1 cellular context compared by ENCODE assay signal in genomic region chr9:136848393-136849037, GRCh38.
A peak's percentile ranks its signal among the peaks of the same experiment; 100 is the strongest.
TF ChIP-seq lines count a peak whose summit lies in the region.

No MANE protein-coding gene starts in this region.

TF ChIP-seq in HepG2, 621 proteins besides CTCF, POLR2A, EP300 and RAD21 (continues in another document):
- TF ChIP-seq GMEB2 (CRISPR knock-in tag; IDR thresholded peaks at IDR 0.05; ENCODE audit: low read depth) (no peak), DRAP1 (CRISPR knock-in tag; IDR thresholded peaks at IDR 0.05) (peak; percentile 40), IRF9 (CRISPR knock-in tag; IDR thresholded peaks at IDR 0.05; ENCODE audit: borderline replicate concordance) (no peak), HMGA1 (CRISPR knock-in tag; conservative IDR thresholded peaks at IDR 0.05) (no peak), ZNF275 (CRISPR knock-in tag; IDR thresholded peaks at IDR 0.05; ENCODE audit: borderline replicate concordance) (no peak), ZIK1 (CRISPR knock-in tag; IDR thresholded peaks at IDR 0.05; ENCODE audit: borderline replicate concordance, low read depth) (no peak), CHD4 (IDR thresholded peaks at IDR 0.05; ENCODE audit: borderline replicate concordance, low read length) (no peak), ZSCAN12 (CRISPR knock-in tag; IDR thresholded peaks at IDR 0.05) (no peak), ZSCAN22 (CRISPR knock-in tag; IDR thresholded peaks at IDR 0.05) (no peak), MEIS2 (CRISPR knock-in tag; IDR thresholded peaks at IDR 0.05) (peak; percentile 1; the same call in 1 of the 2 replicates), ZNF451 (CRISPR knock-in tag; IDR thresholded peaks at IDR 0.05) (no peak), ZKSCAN1 (IDR thresholded peaks at IDR 0.05; ENCODE audit: low read length) (no peak), HOMEZ (CRISPR knock-in tag; IDR thresholded peaks at IDR 0.05; ENCODE audit: low read depth) (no peak), ZC3H4 (CRISPR knock-in tag; IDR thresholded peaks at IDR 0.05; ENCODE audit: borderline replicate concordance) (no peak), TARDBP (CRISPR knock-in tag; IDR thresholded peaks at IDR 0.05) (no peak), ETV5 (CRISPR knock-in tag; IDR thresholded peaks at IDR 0.05; ENCODE audit: borderline replicate concordance) (no peak), TEF (CRISPR knock-in tag; IDR thresholded peaks at IDR 0.05) (no peak), ZNF660 (CRISPR knock-in tag; IDR thresholded peaks at IDR 0.05; ENCODE audit: borderline replicate concordance, low read depth) (no peak), ZNF577 (CRISPR knock-in tag; IDR thresholded peaks at IDR 0.05; ENCODE audit: borderline replicate concordance, low read depth) (no peak), ZNF512B (CRISPR knock-in tag; IDR thresholded peaks at IDR 0.05; ENCODE audit: borderline replicate concordance) (no peak), ZNF597 (CRISPR knock-in tag; IDR thresholded peaks at IDR 0.05) (no peak), ZNF83 (CRISPR knock-in tag; IDR thresholded peaks at IDR 0.05; ENCODE audit: borderline replicate concordance) (no peak), ZNF557 (CRISPR knock-in tag; IDR thresholded peaks at IDR 0.05) (no peak), ZBTB46 (CRISPR knock-in tag; IDR thresholded peaks at IDR 0.05; ENCODE audit: borderline replicate concordance) (no peak), HOXA7 (CRISPR knock-in tag; IDR thresholded peaks at IDR 0.05) (0 out of 2 replicates have a peak, but pooled peaks have one; percentile 3), ZNF17 (CRISPR knock-in tag; IDR thresholded peaks at IDR 0.05) (no peak), MAZ (IDR thresholded peaks at IDR 0.05; ENCODE audit: borderline replicate concordance, low read depth, low read length) (no peak), MAZ (CRISPR knock-in tag; IDR thresholded peaks at IDR 0.05; ENCODE audit: low read depth) (no peak), SMYD3 (CRISPR knock-in tag; IDR thresholded peaks at IDR 0.05) (no peak), ZNF484 (CRISPR knock-in tag; IDR thresholded peaks at IDR 0.05; ENCODE audit: borderline replicate concordance, low read depth) (peak; percentile 79; the same call in 1 of the 2 replicates), KLF11 (CRISPR knock-in tag; IDR thresholded peaks at IDR 0.05) (no peak), ZNF530 (CRISPR knock-in tag; IDR thresholded peaks at IDR 0.05; ENCODE audit: low read depth) (no peak), E2F2 (CRISPR knock-in tag; IDR thresholded peaks at IDR 0.05; ENCODE audit: borderline replicate concordance) (no peak), TEAD2 (CRISPR knock-in tag; IDR thresholded peaks at IDR 0.05) (no peak), MLX (CRISPR knock-in tag; IDR thresholded peaks at IDR 0.05) (no peak), ZFX (CRISPR knock-in tag; IDR thresholded peaks at IDR 0.05; ENCODE audit: low read depth) (0 out of 2 replicates have a peak, but pooled peaks have one; percentile 8), ZBTB3 (CRISPR knock-in tag; IDR thresholded peaks at IDR 0.05; ENCODE audit: borderline replicate concordance, low read depth) (no peak), ZNF607 (CRISPR knock-in tag; IDR thresholded peaks at IDR 0.05; ENCODE audit: borderline replicate concordance) (peak; percentile 12; the same call in 1 of the 2 replicates), LBX2 (CRISPR knock-in tag; IDR thresholded peaks at IDR 0.05; ENCODE audit: borderline replicate concordance) (no peak), TEAD3 (CRISPR knock-in tag; optimal IDR thresholded peaks at IDR 0.05; ENCODE audit: borderline replicate concordance) (no peak), MYNN (CRISPR knock-in tag; IDR thresholded peaks at IDR 0.05; ENCODE audit: low read depth) (no peak), SP5 (CRISPR knock-in tag; IDR thresholded peaks at IDR 0.05; ENCODE audit: borderline replicate concordance, low read depth) (0 out of 2 replicates have a peak, but pooled peaks have one; percentile 24), SNRNP70 (IDR thresholded peaks at IDR 0.05; ENCODE audit: low read depth, low read length) (no peak), HOXD1 (CRISPR knock-in tag; IDR thresholded peaks at IDR 0.05) (no peak), ZNF678 (CRISPR knock-in tag; IDR thresholded peaks at IDR 0.05) (no peak)
